ENCODE assay signal across 35 cellular contexts in the genomic region with DNA sequence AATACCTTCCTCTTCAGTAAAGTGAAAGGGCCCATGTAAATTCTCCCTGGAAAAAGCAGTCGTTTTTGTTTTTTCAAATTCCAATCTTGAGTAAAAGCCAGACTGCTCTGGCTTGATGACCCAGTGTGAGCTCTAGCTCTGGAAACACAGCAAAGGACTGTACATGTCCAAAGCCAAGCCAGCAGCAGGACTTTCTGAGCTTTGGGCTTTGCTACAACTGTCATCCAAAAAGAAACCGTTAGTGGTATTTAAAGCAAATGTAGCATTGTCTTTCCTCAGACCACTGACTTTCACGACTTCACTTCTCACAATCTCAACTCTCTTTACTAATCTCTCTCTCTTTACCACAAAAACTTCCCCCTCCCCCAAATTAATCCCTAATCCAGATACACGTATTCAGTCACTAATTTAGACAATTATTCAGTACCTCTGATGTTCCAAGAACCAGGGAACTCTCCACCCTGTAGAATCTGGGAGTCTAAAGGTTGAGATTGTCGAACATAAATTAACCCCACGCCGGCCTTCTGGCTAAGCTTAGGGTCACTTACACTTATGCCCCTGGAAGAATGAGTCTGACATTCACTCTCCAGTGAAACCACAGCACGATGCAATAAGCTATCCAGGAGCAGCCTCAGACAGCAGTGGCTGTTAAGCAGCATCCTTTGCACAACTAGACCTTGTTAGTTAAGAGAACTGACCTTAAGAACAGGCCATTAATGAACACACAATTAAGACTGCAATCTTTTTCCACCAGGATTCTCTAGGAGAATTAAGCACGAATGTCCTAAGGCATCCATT. TPM values are rescaled to one million over a fixed set of nuclear protein-coding genes. Genes with fewer than 3 reads are reported as not detected.
DNase-seq lines count a peak whose midpoint lies in the region; ATAC-seq and TF ChIP-seq lines count a peak whose summit lies in the region.
"Had no signal": no experiment of that assay in that cellular context is flagged by ENCODE, and none has a peak within 500 bp of the region (broad histone marks: within the 10 kb centered on the region; RNA-seq: fewer than 3 reads in every experiment).

No MANE protein-coding gene starts in this region.

- ATAC-seq in WTC11 = no peak
- no peak for ATAC-seq in HG03378 (IDR thresholded peaks at IDR 0.05; ENCODE audit: unreplicated experiment)
- ATAC-seq in PC-3 = no peak
- ATAC-seq: gastrocnemius medialis; left colon; right cardiac atrium; stimulated activated naive CD8-positive, alpha-beta T cell treated with anti-CD3 and anti-CD28 coated beads, Interleukin-15, Interleukin-2, amounts not matched to agents 100 U/mL and 50 U/mL, for 24 hours had no signal

- TF ChIP-seq CTCF in WTC11 (IDR thresholded peaks at IDR 0.05) = no peak
- TF ChIP-seq CTCF in choroid plexus epithelial cell (conservative IDR thresholded peaks at IDR 0.05; ENCODE audit: low read depth, low read length) = no peak
- no peak for TF ChIP-seq CTCF in PC-3 (conservative IDR thresholded peaks at IDR 0.05; ENCODE audit: low read depth, low read length)

- H3K23ac ChIP-seq in mesendoderm (ENCODE audit: low read length) = no peak overlapping the region

- H3K4me3 Mint-ChIP-seq in WTC11 = no peak overlapping the region
- H3K4me3 Mint-ChIP-seq: activated CD4-positive, alpha-beta T cell treated with anti-CD3 and anti-CD28 coated beads, Interleukin-2, amount 10 ng/mL, durations not matched to agents 24 days and 14 days; activated naive CD8-positive, alpha-beta T cell treated with anti-CD3 and anti-CD28 coated beads, Interleukin-2, amount 10 ng/mL, durations not matched to agents 7 days and 5 days; IgD-negative memory B cell; memory B cell had no signal

- H4K8ac ChIP-seq in mesendoderm (ENCODE audit: low read depth, low read length) = no peak overlapping the region

- no peak overlapping the region for H3K18ac ChIP-seq in mesendoderm (ENCODE audit: low read length)

- POLR2A ChIA-PET in WTC11 (lab: Charles Lee) (no interaction called here), PC-3 (lab: Charles Lee; ENCODE audit: unreplicated experiment) (no interaction called here)

- H3K9ac ChIP-seq in mesendoderm (ENCODE audit: low read length) = no peak overlapping the region
- H3K9ac ChIP-seq in PC-3 (ENCODE audit: low read length) = no peak overlapping the region

- H3K36me3 ChIP-seq in mesendoderm (ENCODE audit: control insufficient read depth, insufficient read depth, low read length) (no peaks in the 10 kb centered on the region), PC-3 (ENCODE audit: low read depth, low read length) (peaks cover 14% of the 10 kb centered on the region)
- H3K36me3 ChIP-seq: neutrophil, WERI-Rb-1 had no signal

- H3K4me1 ChIP-seq in mesendoderm (ENCODE audit: control insufficient read depth, low read depth, low read length) (no peaks in the 10 kb centered on the region), PC-3 (ENCODE audit: insufficient read depth, low read length) (no peaks in the 10 kb centered on the region)
- H3K4me1 ChIP-seq: gastrocnemius medialis, Peyer's patch had no signal

- H4K5ac ChIP-seq in mesendoderm (ENCODE audit: low read length) = no peak overlapping the region

- H3K27ac ChIP-seq in mesendoderm (ENCODE audit: low read depth, low read length) (no peak overlapping the region), temporal lobe (ENCODE audit: low read depth, low read length) (peak overlapping the region; percentile 86), PC-3 (ENCODE audit: low read length) (no peak overlapping the region)
- H3K27ac ChIP-seq: C4-2B, gastrocnemius medialis, neutrophil, WERI-Rb-1 had no signal

- H3K27me3 ChIP-seq in mesendoderm (ENCODE audit: insufficient read depth, low read length, poor library complexity) (no peaks in the 10 kb centered on the region), PC-3 (ENCODE audit: low read length) (no peaks in the 10 kb centered on the region)
- H3K27me3 ChIP-seq: gastrocnemius medialis, neutrophil, Peyer's patch, tibial artery had no signal

- intact Hi-C loops in PC-3 (cut with micrococcal nuclease) = no loop called here

- 0 out of 2 replicates have a peak overlapping the region, but pooled peaks have one; percentile 39 for H3K27ac Mint-ChIP-seq in WTC11
- H3K27ac Mint-ChIP-seq: activated CD4-positive, alpha-beta T cell treated with anti-CD3 and anti-CD28 coated beads, Interleukin-2, amount 10 ng/mL, durations not matched to agents 24 days and 14 days; activated naive CD8-positive, alpha-beta T cell treated with anti-CD3 and anti-CD28 coated beads, Interleukin-2, amount 10 ng/mL, durations not matched to agents 7 days and 5 days; IgD-negative memory B cell; memory B cell had no signal

- DNase-seq in WTC11 (ENCODE audit: low spot score) = no peak
- DNase-seq in choroid plexus epithelial cell (ENCODE audit: low read depth) = peak; percentile 11
- DNase-seq in mesendoderm = no peak
- no peak for DNase-seq in NCI-H2081 treated with DMSO at 0.1 percent for 48 hours (lab: John Stamatoyannopoulos, UW)
- DNase-seq in PC-3 = no peak
- DNase-seq: activated CD4-positive, alpha-beta T cell treated with anti-CD3 and anti-CD28 coated beads, Interleukin-2, amount 10 ng/mL, durations not matched to agents 24 days and 14 days; activated CD8-positive, alpha-beta memory T cell treated with anti-CD3 and anti-CD28 coated beads for 24 hours; activated effector memory CD4-positive, alpha-beta T cell treated with anti-CD3 and anti-CD28 coated beads, Interleukin-2, amount 50 U/mL, for 16 hours; activated naive CD8-positive, alpha-beta T cell treated with anti-CD3 and anti-CD28 coated beads, Interleukin-2, amount 10 ng/mL, durations not matched to agents 7 days and 5 days; activated T-cell treated with anti-CD3 and anti-CD28 coated beads for 4 hours; cerebellar nuclear complex; DMS79 treated with DMSO at 0.1 percent for 48 hours; gastrocnemius medialis; GF-D8; HCEC 1CT; left colon; MV-4-11; NCI-H1436; NCI-H226; NCI-H69; Peyer's patch; right cardiac atrium; stimulated activated CD4-positive, alpha-beta T cell treated with anti-CD3 and anti-CD28 coated beads, Interleukin-1b, Interleukin-23, amount 100 ng/mL, for 48 hours; stimulated activated naive CD8-positive, alpha-beta T cell treated with anti-CD3 and anti-CD28 coated beads, Interleukin-15, Interleukin-2, amounts not matched to agents 100 U/mL and 50 U/mL, for 24 hours; SW 1271; T-helper 9 cell; tibial artery; WERI-Rb-1 had no signal

- CTCF ChIA-PET in WTC11 (lab: Charles Lee) = interaction anchor here (1.3 to 2.7 kb wide), 2 partner anchors 8 to 52 kb away, joined by 3 to 16 read pairs; no protein-coding TSS in a partner anchor
- CTCF ChIA-PET in PC-3 (lab: Charles Lee) = no interaction called here

- H3K56ac ChIP-seq in mesendoderm (ENCODE audit: low read length) = no peak overlapping the region

- no TSS peak for BruUV-seq in PC-3 (replicated peaks; lab: Mats Ljungman, UMichigan)

- H3K27me3 Mint-ChIP-seq in WTC11 (ENCODE audit: low read depth) = no peaks in the 10 kb centered on the region
- H3K27me3 Mint-ChIP-seq: activated CD4-positive, alpha-beta T cell treated with anti-CD3 and anti-CD28 coated beads, Interleukin-2, amount 10 ng/mL, durations not matched to agents 24 days and 14 days; activated naive CD8-positive, alpha-beta T cell treated with anti-CD3 and anti-CD28 coated beads, Interleukin-2, amount 10 ng/mL, durations not matched to agents 7 days and 5 days; IgD-negative memory B cell; memory B cell had no signal

- H2AK5ac ChIP-seq in mesendoderm (ENCODE audit: low read length) = no peak overlapping the region

- H2BK5ac ChIP-seq in mesendoderm (ENCODE audit: low read length) = no peak overlapping the region

- H3K9me3 ChIP-seq in PC-3 (ENCODE audit: low read length) = no peaks in the 10 kb centered on the region
- H3K9me3 ChIP-seq: gastrocnemius medialis, neutrophil, Peyer's patch, tibial artery had no signal

- WGBS in mesendoderm (ENCODE audit: extremely low coverage, insufficient coverage, low lambda C conversion rate) = 100% methylated on average over 2 of the region's 9 CpGs

- no peaks in the 10 kb centered on the region for H3K9me2 ChIP-seq in PC-3 (replicated peaks; ENCODE audit: low read length)

- no peak overlapping the region for H3K4me2 ChIP-seq in mesendoderm (ENCODE audit: low read length)
- no peak overlapping the region for H3K4me2 ChIP-seq in PC-3 (ENCODE audit: low read length)

- peaks cover 29% of the 10 kb centered on the region for H3K36me3 Mint-ChIP-seq in WTC11

- H3K4me1 Mint-ChIP-seq in WTC11 = peaks cover 20% of the 10 kb centered on the region
- H3K4me1 Mint-ChIP-seq: activated CD4-positive, alpha-beta T cell treated with anti-CD3 and anti-CD28 coated beads, Interleukin-2, amount 10 ng/mL, durations not matched to agents 24 days and 14 days; activated naive CD8-positive, alpha-beta T cell treated with anti-CD3 and anti-CD28 coated beads, Interleukin-2, amount 10 ng/mL, durations not matched to agents 7 days and 5 days; memory B cell had no signal

- H3K4me3 ChIP-seq in choroid plexus epithelial cell (ENCODE audit: low read depth, low read length) (no peak overlapping the region), mesendoderm (ENCODE audit: low read length) (no peak overlapping the region), PC-3 (ENCODE audit: low read length) (no peak overlapping the region)
- H3K4me3 ChIP-seq: gastrocnemius medialis, Peyer's patch, tibial artery had no signal

- H3K79me2 ChIP-seq in mesendoderm (ENCODE audit: control insufficient read depth, insufficient read depth, low read length) (no peaks in the 10 kb centered on the region), PC-3 (ENCODE audit: low read length) (no peaks in the 10 kb centered on the region)

- H2BK15ac ChIP-seq in mesendoderm (replicated peaks; ENCODE audit: low read depth) = no peak overlapping the region

- H3K9me3 Mint-ChIP-seq in WTC11 = peaks cover 9% of the 10 kb centered on the region
- H3K9me3 Mint-ChIP-seq: activated CD4-positive, alpha-beta T cell treated with anti-CD3 and anti-CD28 coated beads, Interleukin-2, amount 10 ng/mL, durations not matched to agents 24 days and 14 days had no signal

- H3K4ac ChIP-seq in mesendoderm (ENCODE audit: low read depth, low read length) = no peak overlapping the region

- H3F3A ChIP-seq in PC-3 (ENCODE audit: low read length, unreplicated experiment) = no peaks in the 10 kb centered on the region

- no peaks in the 10 kb centered on the region for H4K20me1 ChIP-seq in PC-3 (ENCODE audit: low read length)

- no peak overlapping the region for H2AFZ ChIP-seq in PC-3 (ENCODE audit: low read length)

- peak overlapping the region; percentile 8 for H2BK120ac ChIP-seq in mesendoderm (ENCODE audit: low read depth, low read length)

- H3K79me1 ChIP-seq in mesendoderm (ENCODE audit: low read length) = no peaks in the 10 kb centered on the region

RNA-seq across cellular contexts. Expression of gene SH3YL1, which starts 25.2 kb away (rescaled TPM):
- total RNA-seq in WTC11 (2021) (26.4 to 34.4 TPM (median 31.3 TPM) in 3 replicates), temporal lobe (59.5 TPM), PC-3 (2014; rRNA removed) (28.6 and 29.1 TPM in 2 replicates)
- 9.7 TPM for polyA plus RNA-seq in mesendoderm (2013, experiment 1 of 2)
- polyA plus RNA-seq in mesendoderm (2013, experiment 2 of 2) = 9.4 TPM

RNA-seq across cellular contexts. Expression of gene ACP1, which starts 26.1 kb away (rescaled TPM):
- total RNA-seq in WTC11 (2021) (145 to 150 TPM (median 146 TPM) in 3 replicates), temporal lobe (76.2 TPM), PC-3 (2014; rRNA removed) (109 and 149 TPM in 2 replicates)
- 118 TPM for polyA plus RNA-seq in mesendoderm (2013, experiment 1 of 2)
- 119 TPM for polyA plus RNA-seq in mesendoderm (2013, experiment 2 of 2)

RNA-seq across cellular contexts. Expression of gene ALKAL2, which starts 49.2 kb away (rescaled TPM):
- 3.5 to 5.2 TPM (median 4.3 TPM) in 3 replicates for total RNA-seq in WTC11 (2021)
- polyA plus RNA-seq in mesendoderm (2013, experiment 1 of 2) = 1.9 TPM
- polyA plus RNA-seq in mesendoderm (2013, experiment 2 of 2) = 2.4 TPM
- total RNA-seq in temporal lobe = not detected
- total RNA-seq in PC-3 (2014; rRNA removed) = 3.6 TPM in 1 of 2 replicates, not detected in the other
- total RNA-seq: activated naive CD8-positive, alpha-beta T cell treated with anti-CD3 and anti-CD28 coated beads, Interleukin-2, amount 10 ng/mL, durations not matched to agents 7 days and 5 days; gastrocnemius medialis had no signal
- polyA plus RNA-seq: AG04450 had no signal
